40 cellular contexts compared by ENCODE assay signal in the genomic region with DNA sequence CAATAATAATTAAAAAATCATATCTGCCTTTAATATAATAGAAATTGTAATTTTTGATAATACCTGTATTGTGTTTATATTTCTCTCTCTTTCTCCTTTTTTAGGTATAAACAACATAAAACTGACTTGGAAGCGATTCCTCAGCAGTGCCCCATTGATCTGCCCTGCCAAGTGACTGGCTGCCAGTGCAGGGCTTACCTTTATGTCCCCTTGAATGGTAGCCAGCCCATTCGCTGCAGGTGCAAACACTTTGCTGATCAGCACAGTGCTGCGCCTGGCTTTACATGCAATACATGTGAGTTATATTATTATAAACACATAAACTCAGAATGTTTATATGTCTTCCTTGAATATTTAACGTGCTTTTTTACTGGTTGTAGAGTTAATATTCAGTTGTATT. TPM values are rescaled to one million over a fixed set of nuclear protein-coding genes. Genes with fewer than 3 reads are reported as not detected.
"Had no signal": no experiment of that assay in that cellular context is flagged by ENCODE, and none has a peak within 500 bp of the region (broad histone marks: within the 10 kb centered on the region; RNA-seq: fewer than 3 reads in every experiment).

No MANE protein-coding gene starts in this region.

- FAIRE-seq: astrocyte, bronchial epithelial cell had no signal

- H3K4me3 ChIP-seq: adrenal gland, ascending aorta, body of pancreas, breast epithelium, cardiac muscle cell had no signal

- H3K4me1 Mint-ChIP-seq: activated naive CD4-positive, alpha-beta T cell treated with anti-CD3 and anti-CD28 coated beads, Interleukin-2, amount 10 ng/mL, durations not matched to agents 7 days and 5 days; activated naive CD4-positive, alpha-beta T cell treated with anti-CD3 and anti-CD28 coated beads, Interleukin-2, amount 50 U/mL, for 24 hours; activated naive CD8-positive, alpha-beta T cell treated with anti-CD3 and anti-CD28 coated beads for 36 hours; activated naive CD8-positive, alpha-beta T cell treated with anti-CD3 and anti-CD28 coated beads, Interleukin-2, amount 10 ng/mL, durations not matched to agents 7 days and 5 days; activated naive CD8-positive, alpha-beta T cell treated with anti-CD3 and anti-CD28 coated beads, Interleukin-2, amount 50 U/mL, for 24 hours; activated T-helper 17 cell treated with anti-CD3 and anti-CD28 coated beads, Interleukin-2, amount 50 U/mL, for 72 hours had no signal

- H3K27me3 ChIP-seq: adrenal gland, ascending aorta, body of pancreas, brain microvascular endothelial cell, breast epithelium, cardiac muscle cell had no signal

- ATAC-seq: activated naive CD4-positive, alpha-beta T cell treated with anti-CD3 and anti-CD28 coated beads, Interleukin-2, amount 50 U/mL, for 72 hours; activated naive CD8-positive, alpha-beta T cell treated with anti-CD3 and anti-CD28 coated beads, Interleukin-2, amount 50 U/mL, for 24 hours; activated T-cell treated with anti-CD3 and anti-CD28 coated beads, Interleukin-2, amount 50 U/mL, for 4 hours; activated T-cell treated with anti-CD3 and anti-CD28 coated beads, Interleukin-2, amount 50 U/mL, for 72 hours; activated T-helper 17 cell treated with anti-CD3 and anti-CD28 coated beads, Interleukin-2, amount 50 U/mL, for 72 hours; body of pancreas had no signal

- H3K27me3 Mint-ChIP-seq: activated naive CD4-positive, alpha-beta T cell treated with anti-CD3 and anti-CD28 coated beads, Interleukin-2, amount 10 ng/mL, durations not matched to agents 7 days and 5 days; activated naive CD4-positive, alpha-beta T cell treated with anti-CD3 and anti-CD28 coated beads, Interleukin-2, amount 50 U/mL, for 24 hours; activated naive CD8-positive, alpha-beta T cell; activated naive CD8-positive, alpha-beta T cell treated with anti-CD3 and anti-CD28 coated beads for 36 hours; activated naive CD8-positive, alpha-beta T cell treated with anti-CD3 and anti-CD28 coated beads, Interleukin-2, amount 10 ng/mL, durations not matched to agents 7 days and 5 days; activated naive CD8-positive, alpha-beta T cell treated with anti-CD3 and anti-CD28 coated beads, Interleukin-2, amount 50 U/mL, for 24 hours; activated T-cell treated with anti-CD3 and anti-CD28 coated beads, Interleukin-2, amount 50 U/mL, for 24 hours; activated T-helper 17 cell treated with anti-CD3 and anti-CD28 coated beads, Interleukin-2, amount 50 U/mL, for 72 hours; brain; central memory CD8-positive, alpha-beta T cell had no signal

- H3K36me3 ChIP-seq: brain microvascular endothelial cell, breast epithelium, cardiac muscle cell had no signal

- H3K27ac ChIP-seq: adrenal gland, ascending aorta, body of pancreas, brain microvascular endothelial cell, breast epithelium, cardiac muscle cell had no signal

- H3K4me3 Mint-ChIP-seq: activated naive CD4-positive, alpha-beta T cell treated with anti-CD3 and anti-CD28 coated beads for 36 hours; activated naive CD4-positive, alpha-beta T cell treated with anti-CD3 and anti-CD28 coated beads, Interleukin-2, amount 10 ng/mL, durations not matched to agents 7 days and 5 days; activated naive CD4-positive, alpha-beta T cell treated with anti-CD3 and anti-CD28 coated beads, Interleukin-2, amount 50 U/mL, for 24 hours; activated naive CD8-positive, alpha-beta T cell; activated naive CD8-positive, alpha-beta T cell treated with anti-CD3 and anti-CD28 coated beads for 36 hours; activated naive CD8-positive, alpha-beta T cell treated with anti-CD3 and anti-CD28 coated beads, Interleukin-2, amount 10 ng/mL, durations not matched to agents 7 days and 5 days; activated naive CD8-positive, alpha-beta T cell treated with anti-CD3 and anti-CD28 coated beads, Interleukin-2, amount 50 U/mL, for 24 hours; activated T-cell treated with anti-CD3 and anti-CD28 coated beads, Interleukin-2, amount 50 U/mL, for 24 hours; activated T-cell treated with anti-CD3 and anti-CD28 coated beads, Interleukin-2, amount 50 U/mL, for 4 hours; activated T-cell treated with anti-CD3 and anti-CD28 coated beads, Interleukin-2, amount 50 U/mL, for 72 hours; activated T-helper 1 cell treated with anti-CD3 and anti-CD28 coated beads, Interleukin-12 subunit alpha, Interleukin-12 subunit beta, Interleukin-2, Interleukin-4 antibody, amounts not matched to agents 30 ng/mL and 10 ng/mL and 1 ng/mL, durations not matched to agents 14 hours and 24 hours and 36 hours; activated T-helper 17 cell treated with anti-CD3 and anti-CD28 coated beads, Interleukin-2, amount 50 U/mL, for 72 hours; brain; central memory CD8-positive, alpha-beta T cell had no signal

- DNase-seq: activated effector memory CD4-positive, alpha-beta T cell treated with anti-CD3 and anti-CD28 coated beads, Interleukin-2, amount 50 U/mL, for 16 hours; activated effector memory CD4-positive, alpha-beta T cell treated with Interleukin-2 at 50 U/mL for 16 hours; activated gamma-delta T cell; activated gamma-delta T cell treated with Interleukin-2 at 50 U/mL for 16 hours; activated naive CD4-positive, alpha-beta T cell; activated naive CD4-positive, alpha-beta T cell treated with anti-CD3 and anti-CD28 coated beads for 36 hours; activated naive CD4-positive, alpha-beta T cell treated with anti-CD3 and anti-CD28 coated beads, Interleukin-2, amount 10 ng/mL, durations not matched to agents 7 days and 5 days; activated naive CD4-positive, alpha-beta T cell treated with anti-CD3 and anti-CD28 coated beads, Interleukin-2, amount 50 U/mL, for 16 hours; activated naive CD4-positive, alpha-beta T cell treated with Interleukin-2 at 50 U/mL for 16 hours; activated naive CD8-positive, alpha-beta T cell treated with anti-CD3 and anti-CD28 coated beads for 36 hours; activated naive CD8-positive, alpha-beta T cell treated with anti-CD3 and anti-CD28 coated beads, Interleukin-2, amount 10 ng/mL, durations not matched to agents 7 days and 5 days; activated naive CD8-positive, alpha-beta T cell treated with anti-CD3 and anti-CD28 coated beads, Interleukin-2, amount 50 U/mL, for 24 hours; activated T-cell treated with anti-CD3 and anti-CD28 coated beads, Interleukin-2, amount 50 U/mL, for 1 hour; activated T-cell treated with anti-CD3 and anti-CD28 coated beads, Interleukin-2, amount 50 U/mL, for 24 hours; activated T-cell treated with anti-CD3 and anti-CD28 coated beads, Interleukin-2, amount 50 U/mL, for 4 hours; activated T-cell treated with anti-CD3 and anti-CD28 coated beads, Interleukin-2, amount 50 U/mL, for 48 hours; activated T-cell treated with anti-CD3 and anti-CD28 coated beads, Interleukin-2, amount 50 U/mL, for 72 hours; adrenal gland; amniotic stem cell; amygdala; anterior cingulate cortex; aorta; brain microvascular endothelial cell; caudate nucleus; central memory CD4-positive, alpha-beta T cell; cerebellar nuclear complex had no signal

- H3K4me1 ChIP-seq: adrenal gland, ascending aorta, breast epithelium had no signal

- H3K9me3 Mint-ChIP-seq: activated naive CD4-positive, alpha-beta T cell treated with anti-CD3 and anti-CD28 coated beads for 36 hours; activated naive CD4-positive, alpha-beta T cell treated with anti-CD3 and anti-CD28 coated beads, Interleukin-2, amount 10 ng/mL, durations not matched to agents 7 days and 5 days; activated naive CD4-positive, alpha-beta T cell treated with anti-CD3 and anti-CD28 coated beads, Interleukin-2, amount 50 U/mL, for 24 hours; activated naive CD4-positive, alpha-beta T cell treated with anti-CD3 and anti-CD28 coated beads, Interleukin-2, amount 50 U/mL, for 72 hours; activated naive CD8-positive, alpha-beta T cell treated with anti-CD3 and anti-CD28 coated beads for 36 hours; activated naive CD8-positive, alpha-beta T cell treated with anti-CD3 and anti-CD28 coated beads, Interleukin-2, amount 10 ng/mL, durations not matched to agents 7 days and 5 days; activated naive CD8-positive, alpha-beta T cell treated with anti-CD3 and anti-CD28 coated beads, Interleukin-2, amount 50 U/mL, for 24 hours; activated T-cell treated with anti-CD3 and anti-CD28 coated beads, Interleukin-2, amount 50 U/mL, for 24 hours; activated T-cell treated with anti-CD3 and anti-CD28 coated beads, Interleukin-2, amount 50 U/mL, for 4 hours; activated T-cell treated with anti-CD3 and anti-CD28 coated beads, Interleukin-2, amount 50 U/mL, for 72 hours; activated T-helper 1 cell treated with anti-CD3 and anti-CD28 coated beads, Interleukin-12 subunit alpha, Interleukin-12 subunit beta, Interleukin-2, Interleukin-4 antibody, amounts not matched to agents 30 ng/mL and 10 ng/mL and 1 ng/mL, durations not matched to agents 14 hours and 24 hours and 36 hours; activated T-helper 17 cell treated with anti-CD3 and anti-CD28 coated beads, Interleukin-2, amount 50 U/mL, for 72 hours; activated T-helper 2 cell treated with anti-CD3 and anti-CD28 coated beads, Interferon-gamma antibody, Interleukin-2, Interleukin-4, amounts not matched to agents 10 μg/mL and 5 μg/mL and 100 μg/mL, durations not matched to agents 14 hours and 24 hours and 36 hours; central memory CD8-positive, alpha-beta T cell had no signal

- H3K27ac Mint-ChIP-seq: activated naive CD4-positive, alpha-beta T cell treated with anti-CD3 and anti-CD28 coated beads for 36 hours; activated naive CD4-positive, alpha-beta T cell treated with anti-CD3 and anti-CD28 coated beads, Interleukin-2, amount 10 ng/mL, durations not matched to agents 7 days and 5 days; activated naive CD4-positive, alpha-beta T cell treated with anti-CD3 and anti-CD28 coated beads, Interleukin-2, amount 50 U/mL, for 24 hours; activated naive CD4-positive, alpha-beta T cell treated with anti-CD3 and anti-CD28 coated beads, Interleukin-2, amount 50 U/mL, for 72 hours; activated naive CD8-positive, alpha-beta T cell; activated naive CD8-positive, alpha-beta T cell treated with anti-CD3 and anti-CD28 coated beads for 36 hours; activated naive CD8-positive, alpha-beta T cell treated with anti-CD3 and anti-CD28 coated beads, Interleukin-2, amount 10 ng/mL, durations not matched to agents 7 days and 5 days; activated naive CD8-positive, alpha-beta T cell treated with anti-CD3 and anti-CD28 coated beads, Interleukin-2, amount 50 U/mL, for 24 hours; activated T-cell treated with anti-CD3 and anti-CD28 coated beads, Interleukin-2, amount 50 U/mL, for 24 hours; activated T-cell treated with anti-CD3 and anti-CD28 coated beads, Interleukin-2, amount 50 U/mL, for 72 hours; activated T-helper 1 cell treated with anti-CD3 and anti-CD28 coated beads, Interleukin-12 subunit alpha, Interleukin-12 subunit beta, Interleukin-2, Interleukin-4 antibody, amounts not matched to agents 30 ng/mL and 10 ng/mL and 1 ng/mL, durations not matched to agents 14 hours and 24 hours and 36 hours; activated T-helper 17 cell treated with anti-CD3 and anti-CD28 coated beads, Interleukin-2, amount 50 U/mL, for 72 hours; activated T-helper 2 cell treated with anti-CD3 and anti-CD28 coated beads, Interferon-gamma antibody, Interleukin-2, Interleukin-4, amounts not matched to agents 10 μg/mL and 5 μg/mL and 100 μg/mL, durations not matched to agents 14 hours and 24 hours and 36 hours; brain had no signal

- H3K9me3 ChIP-seq: adrenal gland, ascending aorta, body of pancreas had no signal

RNA-seq across cellular contexts. Expression of a gene that starts 20.9 kb away (rescaled TPM):
- total RNA-seq: activated naive CD4-positive, alpha-beta T cell treated with anti-CD3 and anti-CD28 coated beads for 36 hours; activated naive CD8-positive, alpha-beta T cell treated with anti-CD3 and anti-CD28 coated beads for 36 hours; activated T-helper 1 cell treated with anti-CD3 and anti-CD28 coated beads, Interleukin-12 subunit alpha, Interleukin-12 subunit beta, Interleukin-2, Interleukin-4 antibody, amounts not matched to agents 30 ng/mL and 10 ng/mL and 1 ng/mL, durations not matched to agents 14 hours and 24 hours and 36 hours had no signal
